In genomic region chr6:133804263-133804662, GRCh38 we compare ENCODE assay signal across 1 cellular context.
A peak's percentile ranks its signal among the peaks of the same experiment; 100 is the strongest.
TF ChIP-seq lines count a peak whose summit lies in the region.

No MANE protein-coding gene starts in this region.

TF ChIP-seq in K562, 482 proteins besides CTCF, POLR2A, EP300 and RAD21 (continued from another document and continues in another):
- peak; percentile 40; the same call in 1 of the 2 replicates for TF ChIP-seq GMEB1 (CRISPR knock-in tag; IDR thresholded peaks at IDR 0.05)
- TF ChIP-seq ZNF766 (CRISPR knock-in tag; conservative IDR thresholded peaks at IDR 0.05): peak; percentile 58; the same call in 1 of the 2 replicates
- TF ChIP-seq C11orf30 (IDR thresholded peaks at IDR 0.05; ENCODE audit: low read depth): no peak
- no peak; the same call in 1 of the 2 replicates for TF ChIP-seq ZNF76 (CRISPR knock-in tag; IDR thresholded peaks at IDR 0.05; ENCODE audit: borderline replicate concordance)
- TF ChIP-seq ARID1B (IDR thresholded peaks at IDR 0.05): peak; percentile 37; the same call in 1 of the 2 replicates
- TF ChIP-seq ZNF75A (CRISPR knock-in tag; IDR thresholded peaks at IDR 0.05): no peak
- TF ChIP-seq EHMT2 (IDR thresholded peaks at IDR 0.05): no peak
- TF ChIP-seq RUNX1 (IDR thresholded peaks at IDR 0.05; ENCODE audit: low read depth): no peak
- no peak for TF ChIP-seq E2F8 (IDR thresholded peaks at IDR 0.05; ENCODE audit: low read depth, partially characterized antibody)
- no peak for TF ChIP-seq SOX6 (IDR thresholded peaks at IDR 0.05)
- TF ChIP-seq CC2D1A (IDR thresholded peaks at IDR 0.05): no peak
- TF ChIP-seq JUN (IDR thresholded peaks at IDR 0.05; ENCODE audit: borderline replicate concordance, low read depth, low read length): no peak
- no peak for TF ChIP-seq JUN (CRISPR knock-in tag; IDR thresholded peaks at IDR 0.05; ENCODE audit: borderline replicate concordance)
- no peak for TF ChIP-seq POLR3G (IDR thresholded peaks at IDR 0.05; ENCODE audit: extremely low read depth, insufficient read length, insufficient replicate concordance)
- TF ChIP-seq TGIF2 (CRISPR knock-in tag; IDR thresholded peaks at IDR 0.05): no peak
- no peak for TF ChIP-seq SIRT6 (IDR thresholded peaks at IDR 0.05; ENCODE audit: low read depth, low read length)
- peak; percentile 46; the same call in 1 of the 2 replicates for TF ChIP-seq OTX1 (CRISPR knock-in tag; IDR thresholded peaks at IDR 0.05)
- no peak for TF ChIP-seq FOXA3 (CRISPR knock-in tag; conservative IDR thresholded peaks at IDR 0.05 in 1 of 2, IDR thresholded peaks at IDR 0.05 in 1 of 2)
- TF ChIP-seq ZNF609 (CRISPR knock-in tag; IDR thresholded peaks at IDR 0.05; ENCODE audit: borderline replicate concordance): no peak
- TF ChIP-seq CHAMP1 (IDR thresholded peaks at IDR 0.05): no peak
- peak; percentile 53; the same call in 1 of the 2 replicates for TF ChIP-seq ZNF584 (CRISPR knock-in tag; IDR thresholded peaks at IDR 0.05; ENCODE audit: low read depth)
- no peak for TF ChIP-seq PYGO2 (tag; IDR thresholded peaks at IDR 0.05)
- no peak for TF ChIP-seq ZSCAN32 (CRISPR knock-in tag; IDR thresholded peaks at IDR 0.05)
- no peak for TF ChIP-seq ZNF586 (CRISPR knock-in tag; conservative IDR thresholded peaks at IDR 0.05)
- peak; percentile 70 for TF ChIP-seq ZBTB12 (CRISPR knock-in tag; IDR thresholded peaks at IDR 0.05)
- no peak for TF ChIP-seq MED1 (CRISPR knock-in tag; IDR thresholded peaks at IDR 0.05; ENCODE audit: borderline replicate concordance)
- TF ChIP-seq ZNF165 (CRISPR knock-in tag; IDR thresholded peaks at IDR 0.05; ENCODE audit: borderline replicate concordance): no peak
- no peak for TF ChIP-seq FOXO4 (CRISPR knock-in tag; IDR thresholded peaks at IDR 0.05)
- no peak for TF ChIP-seq AFF1 (IDR thresholded peaks at IDR 0.05; ENCODE audit: low read depth in 1 of 2, partially characterized antibody in 2 of 2)
- TF ChIP-seq JUNB (CRISPR knock-in tag; conservative IDR thresholded peaks at IDR 0.05): no peak
- TF ChIP-seq NFE2 (IDR thresholded peaks at IDR 0.05; ENCODE audit: low read depth): no peak
- TF ChIP-seq ZNF175 (CRISPR knock-in tag; IDR thresholded peaks at IDR 0.05; ENCODE audit: low read depth): peak; percentile 76
- TF ChIP-seq ZNF780A (CRISPR knock-in tag; IDR thresholded peaks at IDR 0.05): no peak
- TF ChIP-seq NCOA1 (IDR thresholded peaks at IDR 0.05; ENCODE audit: low read depth): no peak
- peak; percentile 73 for TF ChIP-seq ZNF239 (CRISPR knock-in tag; IDR thresholded peaks at IDR 0.05)
- no peak for TF ChIP-seq LARP7 (IDR thresholded peaks at IDR 0.05)
- TF ChIP-seq MXI1 (IDR thresholded peaks at IDR 0.05; ENCODE audit: low read depth, low read length): no peak
- TF ChIP-seq ZNF23 (CRISPR knock-in tag; IDR thresholded peaks at IDR 0.05): no peak
- no peak for TF ChIP-seq NFIX (CRISPR knock-in tag; IDR thresholded peaks at IDR 0.05; ENCODE audit: low read depth)
